In the genomic region with DNA sequence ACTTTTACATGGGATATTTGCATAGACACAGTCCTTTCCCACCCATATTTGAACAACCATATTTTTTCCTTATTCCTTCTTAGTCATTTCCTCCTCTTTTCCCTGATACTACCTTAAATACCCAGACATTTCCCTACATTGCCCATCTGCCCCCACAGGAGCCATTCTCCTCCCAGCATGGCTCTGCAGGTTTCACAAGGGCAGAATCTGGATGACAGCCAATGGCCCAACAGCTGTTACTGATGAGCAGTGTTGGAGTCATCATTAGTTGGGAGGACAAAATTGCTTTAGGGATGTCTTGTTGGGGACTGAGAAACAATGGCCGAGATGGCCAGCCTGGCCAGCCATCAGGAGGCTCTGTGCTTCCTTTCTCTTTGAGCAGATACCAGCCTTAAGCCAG, we compare ENCODE assay signal across 11 cellular contexts.
DNase-seq lines count a peak whose midpoint lies in the region; ATAC-seq and TF ChIP-seq lines count a peak whose summit lies in the region.
"Had no signal": no experiment of that assay in that cellular context is flagged by ENCODE, and none has a peak within 500 bp of the region (broad histone marks: within the 10 kb centered on the region; RNA-seq: fewer than 3 reads in every experiment).

No MANE protein-coding gene starts in this region.

- H3K9me2 ChIP-seq in HCT116 (ENCODE audit: insufficient read depth), result no peaks in the 10 kb centered on the region

- RAD21 ChIA-PET in HCT116 (lab: Charles Lee; ENCODE audit: low non-redundant PET in 1 of 2, low total read pairs in 2 of 2, uncharacterized antibody in 2 of 2, unreplicated experiment in 2 of 2), result no interaction called here

- no TSS peak for BruUV-seq in HCT116 (replicated peaks; lab: Mats Ljungman, UMichigan)

- no peak for TF ChIP-seq EP300 in sigmoid colon (IDR thresholded peaks at IDR 0.05)

- H3K27ac ChIP-seq in HCT116 (ENCODE audit: low read depth, low read length) (no peak overlapping the region), SJCRH30 (peak overlapping the region; percentile 35; the same call in 1 of the 2 replicates), sigmoid colon (no peak overlapping the region)
- H3K27ac ChIP-seq: hepatocyte, pancreas had no signal

- CTCF ChIA-PET in HCT116 (lab: Charles Lee), result no interaction called here

- H3K4me3 ChIP-seq in HCT116 (replicated peaks in 1 of 2; ENCODE audit: low read depth in 1 of 2, low read length in 2 of 2), result no peak overlapping the region
- H3K4me3 ChIP-seq in SJCRH30, result no peak overlapping the region
- H3K4me3 ChIP-seq in sigmoid colon, result no peak overlapping the region
- H3K4me3 ChIP-seq: hepatocyte, pancreas had no signal

- TF ChIP-seq POLR2A in HCT116 (IDR thresholded peaks at IDR 0.05; ENCODE audit: borderline replicate concordance, extremely low read depth, insufficient read depth, insufficient read length), result no peak
- no peak for TF ChIP-seq POLR2A in sigmoid colon (IDR thresholded peaks at IDR 0.05)

- 28 to 60% methylated on average over 1 of the region's 1 CpG for WGBS in sigmoid colon, 2 donors

- TF ChIP-seq RAD21 in HCT116 (IDR thresholded peaks at IDR 0.05; ENCODE audit: low read depth), result no peak

- intact Hi-C loops in HCT116 (cut with micrococcal nuclease), result no loop called here
- intact Hi-C loops in sigmoid colon (cut with DNase I), result no loop called here

- no peak overlapping the region for H2AFZ ChIP-seq in HCT116 (ENCODE audit: low read depth, low read length, poor library complexity, severe bottlenecking)
- H2AFZ ChIP-seq: hepatocyte had no signal

- H3K9me3 ChIP-seq in HCT116 (ENCODE audit: control insufficient read depth in 1 of 2, insufficient read depth in 1 of 2, low read depth in 1 of 2, low read length in 2 of 2) (no peaks in the 10 kb centered on the region), SJCRH30 (replicated peaks) (no peaks in the 10 kb centered on the region), sigmoid colon (peaks cover 0 to 5% (median 0%) of the 10 kb centered on the region in 4 donors)
- H3K9me3 ChIP-seq: pancreas had no signal

- H3K36me3 ChIP-seq in HCT116 (ENCODE audit: control insufficient read depth in 1 of 2, insufficient read depth in 2 of 2, low read length in 2 of 2), result no peaks in the 10 kb centered on the region
- no peaks in the 10 kb centered on the region for H3K36me3 ChIP-seq in SJCRH30
- no peaks in the 10 kb centered on the region for H3K36me3 ChIP-seq in sigmoid colon
- H3K36me3 ChIP-seq: pancreas had no signal

- H3K4me2 ChIP-seq in HCT116 (ENCODE audit: low read length), result no peak overlapping the region
- H3K4me2 ChIP-seq: hepatocyte had no signal

- DNase-seq in COR-L47 (lab: John Stamatoyannopoulos, UW) (peak; percentile 90), HCT116 (ENCODE audit: low read depth, low spot score) (no peak), SJCRH30 (peak; percentile 85 to 92), iris pigment epithelial cell (ENCODE audit: low read depth) (peak; percentile 50), sigmoid colon (no peak)
- no peak for DNase-seq in activated CD4-positive, alpha-beta T cell treated with anti-CD3 and anti-CD28 coated beads for 1 hour
- DNase-seq: activated naive CD8-positive, alpha-beta T cell treated with anti-CD3 and anti-CD28 coated beads, Interleukin-2, amount 10 ng/mL, durations not matched to agents 7 days and 5 days; pancreas; stimulated activated CD4-positive, alpha-beta T cell treated with anti-CD3 and anti-CD28 coated beads, Interleukin-4, amount 100 ng/mL, for 4 hours had no signal

- H3K27me3 ChIP-seq in HCT116 (ENCODE audit: insufficient read depth, low read length) (no peaks in the 10 kb centered on the region), SJCRH30 (no peaks in the 10 kb centered on the region), sigmoid colon (no peaks in the 10 kb centered on the region)
- H3K27me3 ChIP-seq: hepatocyte, pancreas had no signal

- no peaks in the 10 kb centered on the region for H3K79me2 ChIP-seq in HCT116 (ENCODE audit: insufficient read depth, low read length)
- H3K79me2 ChIP-seq: hepatocyte had no signal

- H4K20me1 ChIP-seq in HCT116 (ENCODE audit: insufficient read depth), result no peaks in the 10 kb centered on the region

- POLR2A ChIA-PET in HCT116 (lab: Charles Lee), result no interaction called here

- no peak for TF ChIP-seq CTCF in HCT116 (IDR thresholded peaks at IDR 0.05 in 2 of 3, conservative IDR thresholded peaks at IDR 0.05 in 1 of 3; ENCODE audit: borderline replicate concordance in 1 of 3, insufficient read depth in 1 of 3, low read depth in 2 of 3, low read length in 2 of 3)
- no peak for TF ChIP-seq CTCF in sigmoid colon (IDR thresholded peaks at IDR 0.05)

- ATAC-seq in HCT116, result 0 out of 2 replicates have a peak, but pooled peaks have one; percentile 32
- ATAC-seq in HG02840 (IDR thresholded peaks at IDR 0.05; ENCODE audit: low FRiP score, unreplicated experiment), result no peak
- ATAC-seq: pancreas had no signal

- H3K9ac ChIP-seq in HCT116 (ENCODE audit: low read length), result no peak overlapping the region

- peaks cover 0 to 9% of the 10 kb centered on the region in 2 experiments; a peak in 2 of 4 replicates for H3K4me1 ChIP-seq in HCT116 (ENCODE audit: control insufficient read depth in 1 of 2, insufficient read depth in 2 of 2, low read length in 2 of 2)
- H3K4me1 ChIP-seq in SJCRH30, result peaks cover 21% of the 10 kb centered on the region
- peaks cover 0 to 19% (median 6%) of the 10 kb centered on the region in 4 donors for H3K4me1 ChIP-seq in sigmoid colon
- H3K4me1 ChIP-seq: pancreas had no signal

TF ChIP-seq in HCT116, 20 proteins besides CTCF, POLR2A, EP300 and RAD21:
- TF ChIP-seq, protein P1, sequence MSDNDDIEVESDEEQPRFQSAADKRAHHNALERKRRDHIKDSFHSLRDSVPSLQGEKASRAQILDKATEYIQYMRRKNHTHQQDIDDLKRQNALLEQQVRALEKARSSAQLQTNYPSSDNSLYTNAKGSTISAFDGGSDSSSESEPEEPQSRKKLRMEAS (IDR thresholded peaks at IDR 0.05), result no peak
- TF ChIP-seq ZFX (IDR thresholded peaks at IDR 0.05) (no peak), FOSL1 (IDR thresholded peaks at IDR 0.05; ENCODE audit: low read depth) (peak; percentile 57)

Comparison
In these comparisons a context has a peak if more than half of its experiments do, and no peak if none do; other contexts are left out.
1. DNase-seq: peak in COR-L47 (single experiment), SJCRH30 (2 of 2) and iris pigment epithelial cell (single experiment); none in HCT116 (single experiment), sigmoid colon (single experiment) and activated CD4-positive, alpha-beta T cell treated with anti-CD3 and anti-CD28 coated beads for 1 hour (single experiment).